ENCODE assay signal across 15 cellular contexts in genomic region chr3:131883711-131884407, GRCh38.
DNase-seq lines count a peak whose midpoint lies in the region; FAIRE-seq and TF ChIP-seq lines count a peak whose summit lies in the region.
"Had no signal": no experiment of that assay in that cellular context is flagged by ENCODE, and none has a peak within 500 bp of the region (broad histone marks: within the 10 kb centered on the region; RNA-seq: fewer than 3 reads in every experiment).

No MANE protein-coding gene starts in this region.

- no peak for TF ChIP-seq POLR2A in esophagus muscularis mucosa (IDR thresholded peaks at IDR 0.05; ENCODE audit: low read depth)

- intact Hi-C loops in esophagus muscularis mucosa (cut with DNase I) (no loop called here), dorsolateral prefrontal cortex (cut with DNase I) (no loop called here)

- FAIRE-seq in bronchial epithelial cell (lab: Jason Lieb, UNC): no peak
- FAIRE-seq: A549, D721Med, G401.6, GM12892, GM19239, H1 had no signal

- H3K4me1 ChIP-seq in esophagus muscularis mucosa: no peaks in the 10 kb centered on the region
- H3K4me1 ChIP-seq: A549 had no signal

- no peak for TF ChIP-seq EP300 in esophagus muscularis mucosa (IDR thresholded peaks at IDR 0.05)

- H3K9me3 ChIP-seq in esophagus muscularis mucosa: no peaks in the 10 kb centered on the region
- H3K9me3 ChIP-seq: A549 had no signal

- 81% methylated on average over 2 of the region's 2 CpGs for WGBS in esophagus muscularis mucosa

- TF ChIP-seq CTCF in bronchial epithelial cell (IDR thresholded peaks at IDR 0.05; ENCODE audit: insufficient read depth, low read length, severe bottlenecking): no peak
- no peak for TF ChIP-seq CTCF in esophagus muscularis mucosa (IDR thresholded peaks at IDR 0.05)
- no peak for TF ChIP-seq CTCF in dorsolateral prefrontal cortex (IDR thresholded peaks at IDR 0.05 in 54 of 56, conservative IDR thresholded peaks at IDR 0.05 in 2 of 56; ENCODE audit: low read depth in 1 of 56, partially characterized antibody in 56 of 56)

- H3K27me3 ChIP-seq in bronchial epithelial cell (ENCODE audit: control insufficient read depth, insufficient read depth, low read length) (no peaks in the 10 kb centered on the region), esophagus muscularis mucosa (no peaks in the 10 kb centered on the region), dorsolateral prefrontal cortex (peaks cover 0 to 6% (median 0%) of the 10 kb centered on the region in 45 donors)

- peak; percentile 51 for DNase-seq in ELR (ENCODE audit: low read depth)
- DNase-seq in M059J (ENCODE audit: low read depth): peak; percentile 23
- peak; percentile 15 for DNase-seq in bronchial epithelial cell (ENCODE audit: low read depth)
- no peak for DNase-seq in occipital lobe (lab: John Stamatoyannopoulos, UW)
- DNase-seq in esophagus muscularis mucosa (ENCODE audit: extremely low spot score): no peak
- no peak for DNase-seq in dorsolateral prefrontal cortex
- DNase-seq: COR-L47, DMS153, KG1 had no signal

- H3K36me3 ChIP-seq in bronchial epithelial cell (ENCODE audit: control insufficient read depth, insufficient read depth, low read length): no peaks in the 10 kb centered on the region
- no peaks in the 10 kb centered on the region for H3K36me3 ChIP-seq in esophagus muscularis mucosa

- H3K4me3 ChIP-seq in bronchial epithelial cell (ENCODE audit: low read depth, low read length) (no peak overlapping the region), esophagus muscularis mucosa (no peak overlapping the region), dorsolateral prefrontal cortex (no peak overlapping the region)
- H3K4me3 ChIP-seq: A549 had no signal

- H3K27ac ChIP-seq in esophagus muscularis mucosa (replicated peaks in 1 of 4) (no peak overlapping the region), dorsolateral prefrontal cortex (no peak overlapping the region)
- H3K27ac ChIP-seq: A549 had no signal

Comparison
In these comparisons a context has a peak if more than half of its experiments do, and no peak if none do; other contexts are left out.
1. DNase-seq: peak in ELR (single experiment), M059J (single experiment) and bronchial epithelial cell (single experiment); none in occipital lobe (single experiment), esophagus muscularis mucosa (single experiment) and dorsolateral prefrontal cortex (0 of 10).